19 cellular contexts compared by ENCODE assay signal in genomic region chr17:19273731-19274130, GRCh38. TPM values are rescaled to one million over a fixed set of nuclear protein-coding genes. Genes with fewer than 3 reads are reported as not detected.
DNase-seq lines count a peak whose midpoint lies in the region; ATAC-seq, FAIRE-seq and TF ChIP-seq lines count a peak whose summit lies in the region.
"Had no signal": no experiment of that assay in that cellular context is flagged by ENCODE, and none has a peak within 500 bp of the region (broad histone marks: within the 10 kb centered on the region; RNA-seq: fewer than 3 reads in every experiment).

No MANE protein-coding gene starts in this region.

- TF ChIP-seq POLR2A in GM12878 (IDR thresholded peaks at IDR 0.05; ENCODE audit: low read depth, low read length): no peak
- no peak for TF ChIP-seq POLR2A in GM12891 (IDR thresholded peaks at IDR 0.05; ENCODE audit: low read depth, low read length)

- no peak overlapping the region for H3K4me3 ChIP-seq in GM12878
- H3K4me3 ChIP-seq: MG63 had no signal

- no peak overlapping the region for H3K4me2 ChIP-seq in GM12878 (ENCODE audit: control insufficient read depth, insufficient read depth)

- intact Hi-C loops in GM12878 (cut with micrococcal nuclease; ENCODE audit: unreplicated experiment): no loop called here

- no peak overlapping the region for H2AFZ ChIP-seq in GM12878 (ENCODE audit: control insufficient read depth, low read depth, low read length)

- H3K27ac ChIP-seq in GM12878 (ENCODE audit: control insufficient read depth, insufficient read depth): no peak overlapping the region

- WGBS in GM12878 (ENCODE audit: insufficient coverage, insufficient replicate concordance, low lambda C conversion rate, missing lambda C conversion rate): 46% methylated on average over 7 of the region's 7 CpGs

- H3K4me1 ChIP-seq in GM12878 (ENCODE audit: control insufficient read depth, insufficient read depth, low read length): peaks cover 18% of the 10 kb centered on the region

- no peaks in the 10 kb centered on the region for H3K27me3 ChIP-seq in GM12878 (replicated peaks in 1 of 2; ENCODE audit: control insufficient read depth in 2 of 2, insufficient read depth in 2 of 2, low read length in 1 of 2)
- H3K27me3 ChIP-seq: MG63 had no signal

- no peaks in the 10 kb centered on the region for H3K79me2 ChIP-seq in GM12878 (ENCODE audit: control insufficient read depth, insufficient read depth, low read length)

- TF ChIP-seq EP300 in GM12878 (IDR thresholded peaks at IDR 0.05; ENCODE audit: borderline replicate concordance in 1 of 2, control insufficient read depth in 1 of 2, low read depth in 2 of 2, low read length in 2 of 2): no peak

- no peaks in the 10 kb centered on the region for H3K9me3 ChIP-seq in GM12878 (replicated peaks; ENCODE audit: control insufficient read depth, insufficient read depth, low read length)
- H3K9me3 ChIP-seq: MG63 had no signal

- RAD21 ChIA-PET in GM12878 (lab: Charles Lee; ENCODE audit: unreplicated experiment): no interaction called here

- ATAC-seq in GM12878: no peak

- H3K9ac ChIP-seq in GM12878 (ENCODE audit: control insufficient read depth, insufficient read depth, low read length): no peak overlapping the region

- no peak for TF ChIP-seq CTCF in GM12878 (IDR thresholded peaks at IDR 0.05 in 2 of 3, conservative IDR thresholded peaks at IDR 0.05 in 1 of 3; ENCODE audit: control insufficient read depth in 2 of 3, extremely low read depth in 1 of 3, insufficient read depth in 1 of 3, low read depth in 3 of 3, low read length in 3 of 3)

- BruUV-seq in GM12878 (replicated peaks; lab: Mats Ljungman, UMichigan): no TSS peak

- SMC1A ChIA-PET in GM12878 (lab: Charles Lee; ENCODE audit: uncharacterized antibody, unreplicated experiment): interaction anchor here (1.1 kb wide), 1 partner anchor 18 kb away, joined by 3 read pairs; no protein-coding TSS in a partner anchor

- in situ Hi-C loops in GM12878 (cut with MboI): no loop called here

- no peak for TF ChIP-seq RAD21 in GM12878 (IDR thresholded peaks at IDR 0.05; ENCODE audit: insufficient read depth, low read depth, low read length)

- POLR2A ChIA-PET in GM12878 (lab: Charles Lee): no interaction called here

- H4K20me1 ChIP-seq in GM12878 (ENCODE audit: control insufficient read depth, insufficient read depth): no peaks in the 10 kb centered on the region

- no peaks in the 10 kb centered on the region for H3K36me3 ChIP-seq in GM12878 (ENCODE audit: control insufficient read depth in 2 of 2, insufficient read depth in 2 of 2, low read length in 1 of 2)
- H3K36me3 ChIP-seq: MG63 had no signal

- CTCF ChIA-PET in GM12878 (lab: Yijun Ruan, JAX): interaction anchor here (0.6 kb wide), 1 partner anchor 62 kb away, joined by 3 read pairs; no protein-coding TSS in a partner anchor

- DNase-seq in OCI-M1 (lab: John Stamatoyannopoulos, UW) (peak; percentile 38), GM12878 (ENCODE audit: low read depth, low spot score) (no peak), medulla oblongata (ENCODE audit: extremely low spot score) (peak; percentile 67), superior temporal gyrus (ENCODE audit: extremely low spot score) (peak; percentile 61), NCI-H128 (lab: John Stamatoyannopoulos, UW; ENCODE audit: unreplicated experiment) (no peak), GM12891 (ENCODE audit: insufficient read length, low spot score) (no peak)
- no peak for DNase-seq in activated effector memory CD4-positive, alpha-beta T cell treated with Interleukin-2 at 50 U/mL for 16 hours
- DNase-seq: ACHN; CD4-positive, alpha-beta T cell; DMS79; GOT3; KG1; MG63; NCI-H1417; NCI-H2029 treated with DMSO at 0.1 percent for 48 hours; NCI-H510A treated with DMSO at 0.1 percent for 48 hours; SIG-M5 had no signal

- FAIRE-seq in GM12878 (lab: Jason Lieb, UNC): no peak
- no peak for FAIRE-seq in GM12891 (lab: Jason Lieb, UNC)
- FAIRE-seq: GM12892, RCC 7860 had no signal

TF ChIP-seq in GM12878, 131 proteins besides CTCF, POLR2A, EP300 and RAD21 (continues in another document):
- no peak for TF ChIP-seq TCF12 (IDR thresholded peaks at IDR 0.05; ENCODE audit: low read depth, low read length)
- TF ChIP-seq ZNF687 (IDR thresholded peaks at IDR 0.05): no peak

TF ChIP-seq in GM12891, 5 proteins besides CTCF, POLR2A, EP300 and RAD21:
- TF ChIP-seq TAF1 (IDR thresholded peaks at IDR 0.05; ENCODE audit: low read depth, low read length): no peak
- no peak for TF ChIP-seq POU2F2 (IDR thresholded peaks at IDR 0.05; ENCODE audit: low read depth, low read length)
- no peak for TF ChIP-seq SPI1 (IDR thresholded peaks at IDR 0.05; ENCODE audit: low read depth, low read length)
- TF ChIP-seq PAX5 (IDR thresholded peaks at IDR 0.05; ENCODE audit: insufficient read depth, low read length, severe bottlenecking): no peak
- TF ChIP-seq POLR2AphosphoS5 (IDR thresholded peaks at IDR 0.05; ENCODE audit: low read depth, low read length): no peak
TF ChIP-seq in GM12891: peak in this region for 0.

RNA-seq across cellular contexts. Expression of gene EPN2, which starts 36.6 kb away (rescaled TPM):
- 42.7 and 44.8 TPM in 2 replicates for total RNA-seq in GM12878 (2013; cell fraction: nucleolus; rRNA removed)
- total RNA-seq in GM12878 (2014; rRNA removed) (2.1 and 2.7 TPM in 2 replicates), GM12878 (2014; rRNA removed; fragmentation: Illumina TruSeq; extraction: Trizol) (1.8 and 3.2 TPM in 2 replicates), GM12878 (2021) (4.8 and 5.0 TPM in 2 replicates)
- polyA plus RNA-seq in GM12878 (2011; ENCODE audit: low read depth): 2.5 TPM
- polyA plus RNA-seq in GM12878 (2011; rRNA removed) (4.7 and 5.7 TPM in 2 replicates), GM12878 (2014; fragmentation: Illumina TruSeq; extraction: Trizol) (3.3 and 4.8 TPM in 2 replicates), GM12878 (2014; fragmentation: Nextera tagmentation; extraction: Ambion mirVana) (under 1 TPM; 0.26 to 0.62 TPM), GM12878 (2014; rRNA removed) (5.2 and 5.9 TPM in 2 replicates), GM12878 (2016; fragmentation: Nextera tagmentation; extraction: Ambion mirVana) (1 to 10 TPM; 5.6 to 8.4 TPM)
- 5.4 and 7.0 TPM in 2 replicates for polyA plus RNA-seq in GM12878 (2011; cell fraction: cytosol; rRNA removed)
- 14.0 and 14.5 TPM in 2 replicates for polyA plus RNA-seq in GM12878 (2011; cell fraction: nucleus; rRNA removed)
- 6.4 and 6.5 TPM in 2 replicates for polyA plus RNA-seq in GM12878 (2012)
- polyA minus RNA-seq in GM12878 (2011; rRNA and poly(A)+ RNA removed): 8.7 and 11.1 TPM in 2 replicates
- 2.2 and 4.4 TPM in 2 replicates for polyA minus RNA-seq in GM12878 (2011; cell fraction: cytosol; rRNA and poly(A)+ RNA removed)
- 6.3 and 9.8 TPM in 2 replicates for polyA minus RNA-seq in GM12878 (2011; cell fraction: nucleus; rRNA and poly(A)+ RNA removed)
- polyA plus RNA-seq in GM12891 (2012; ENCODE audit: low read depth, missing spikeins): 5.9 TPM

Comparison
In these comparisons a context has a peak if more than half of its experiments do, and no peak if none do; other contexts are left out.
1. DNase-seq: peak in OCI-M1 (single experiment), medulla oblongata (single experiment) and superior temporal gyrus (single experiment); none in GM12878 (single experiment), NCI-H128 (single experiment), activated effector memory CD4-positive, alpha-beta T cell treated with Interleukin-2 at 50 U/mL for 16 hours (single experiment) and GM12891 (single experiment).